ENCODE assay signal across 24 cellular contexts in the genomic region with DNA sequence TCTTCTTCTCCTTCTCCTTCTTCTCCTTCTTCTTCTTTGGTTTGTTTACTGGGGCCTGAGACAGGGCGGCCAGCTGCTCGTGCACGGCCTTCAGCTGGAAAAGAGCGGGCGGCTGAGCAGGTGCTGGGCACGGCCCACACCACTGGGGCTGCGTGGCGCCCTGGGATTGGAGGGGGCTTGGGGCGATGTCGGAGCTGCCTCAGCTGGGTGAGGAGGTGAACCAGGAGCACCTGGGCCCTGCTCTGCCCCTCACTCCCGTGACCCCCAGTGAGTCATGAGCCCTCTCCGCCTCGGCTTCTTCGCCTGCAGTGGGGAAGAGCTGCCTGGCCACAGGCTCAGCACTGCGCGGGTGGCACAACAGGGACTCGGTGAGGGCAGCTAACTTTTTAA. TPM values are rescaled to one million over a fixed set of nuclear protein-coding genes. Genes with fewer than 3 reads are reported as not detected.
DNase-seq lines count a peak whose midpoint lies in the region; ATAC-seq, FAIRE-seq and TF ChIP-seq lines count a peak whose summit lies in the region.
"Had no signal": no experiment of that assay in that cellular context is flagged by ENCODE, and none has a peak within 500 bp of the region (broad histone marks: within the 10 kb centered on the region; RNA-seq: fewer than 3 reads in every experiment).

No MANE protein-coding gene starts in this region.

- H3K27me3 Mint-ChIP-seq in endodermal cell (ENCODE audit: insufficient read depth) = no peaks in the 10 kb centered on the region
- H3K27me3 Mint-ChIP-seq: CD8-positive, alpha-beta memory T cell had no signal

- H3K9ac ChIP-seq in kidney (ENCODE audit: low read length in 2 of 2) (no peak overlapping the region), endodermal cell (ENCODE audit: extremely low read depth, low read length, poor library complexity, severe bottlenecking) (no peak overlapping the region)

- ATAC-seq in right cardiac atrium = no peak
- ATAC-seq in aorta (ENCODE audit: low FRiP score) = no peak

- POLR2A ChIA-PET in RWPE1 (lab: Yijun Ruan, JAX; ENCODE audit: low non-redundant PET) = no interaction called here

- H3K36me3 ChIP-seq in left ventricle myocardium inferior (peaks cover 86% of the 10 kb centered on the region), kidney (ENCODE audit: control insufficient read depth in 1 of 2, insufficient read depth in 2 of 2, low read length in 2 of 2) (peaks cover 16 to 31% of the 10 kb centered on the region in 2 donors), aorta (ENCODE audit: control insufficient read depth in 1 of 2, insufficient read depth in 2 of 2, low read length in 1 of 2) (peaks cover 2 to 6% of the 10 kb centered on the region in 2 donors), endodermal cell (ENCODE audit: control insufficient read depth, insufficient read depth, low read length) (peaks cover 79% of the 10 kb centered on the region)

- no peaks in the 10 kb centered on the region for H3K9me3 ChIP-seq in right cardiac atrium (ENCODE audit: control insufficient read depth, low read length)
- peaks cover 20% of the 10 kb centered on the region for H3K9me3 ChIP-seq in left ventricle myocardium inferior (replicated peaks)
- H3K9me3 ChIP-seq in kidney (ENCODE audit: control insufficient read depth in 1 of 2, low read length in 2 of 2) = no peaks in the 10 kb centered on the region
- no peaks in the 10 kb centered on the region for H3K9me3 ChIP-seq in aorta (ENCODE audit: control insufficient read depth, low read length)
- H3K9me3 ChIP-seq in endodermal cell (ENCODE audit: control insufficient read depth, low read length) = no peaks in the 10 kb centered on the region

- no peak for FAIRE-seq in kidney (lab: Jason Lieb, UNC)
- FAIRE-seq: GM19239, H1, RCC 7860 had no signal

- H3K4me1 ChIP-seq in right cardiac atrium (ENCODE audit: control insufficient read depth, insufficient read depth, low read length) (no peaks in the 10 kb centered on the region), left ventricle myocardium inferior (peaks cover 12% of the 10 kb centered on the region), kidney (ENCODE audit: control insufficient read depth in 1 of 2, insufficient read depth in 1 of 2, low read depth in 1 of 2, low read length in 2 of 2) (no peaks in the 10 kb centered on the region), aorta (ENCODE audit: control insufficient read depth in 1 of 2, insufficient read depth in 2 of 2, low read length in 2 of 2) (no peaks in the 10 kb centered on the region), endodermal cell (ENCODE audit: control insufficient read depth, insufficient read depth, low read length) (no peaks in the 10 kb centered on the region)

- no peaks in the 10 kb centered on the region for H3K9me3 Mint-ChIP-seq in endodermal cell

- DNase-seq in right cardiac atrium (peak in 2 of 3 donors; percentile 32 to 34), left ventricle myocardium inferior (no peak), RWPE1 (ENCODE audit: low spot score) (no peak), kidney (peak; percentile 49), aorta (peak; percentile 40 to 59), endodermal cell (no peak), T-helper 2 cell (no peak)
- DNase-seq: C1 segment of cervical spinal cord; Calu3; CD8-positive, alpha-beta memory T cell; DMS79 treated with DMSO at 0.1 percent for 48 hours; HCEC 1CT; KBM-7; MV-4-11; NCI-H1105 treated with DMSO at 0.1 percent for 48 hours; NCI-H146; NCI-H1930; NCI-H2107; NCI-H446; NCI-H524 treated with DMSO at 0.1 percent for 48 hours; NCI-H774 had no signal

- CTCF ChIA-PET in RWPE1 (lab: Yijun Ruan, JAX) = interaction anchor here (0.6 to 0.7 kb wide), 2 partner anchors 69 to 408 kb away, joined by 3 read pairs; no protein-coding TSS in a partner anchor

- no peaks in the 10 kb centered on the region for H3K4me1 Mint-ChIP-seq in endodermal cell

- H3K4me3 ChIP-seq in right cardiac atrium (ENCODE audit: low read length) (no peak overlapping the region), left ventricle myocardium inferior (no peak overlapping the region), kidney (ENCODE audit: low read length in 2 of 2) (no peak overlapping the region), aorta (ENCODE audit: low read length in 2 of 2) (no peak overlapping the region), endodermal cell (ENCODE audit: low read length) (no peak overlapping the region)

- TF ChIP-seq CTCF in left ventricle myocardium inferior (IDR thresholded peaks at IDR 0.05; ENCODE audit: borderline replicate concordance) = no peak
- no peak for TF ChIP-seq CTCF in RWPE1 (conservative IDR thresholded peaks at IDR 0.05; ENCODE audit: low read depth)
- no peak for TF ChIP-seq CTCF in kidney (IDR thresholded peaks at IDR 0.05; ENCODE audit: borderline replicate concordance, extremely low read depth, insufficient read depth)
- no peak for TF ChIP-seq CTCF in endodermal cell (conservative IDR thresholded peaks at IDR 0.05)

- H3K27ac ChIP-seq in right cardiac atrium (ENCODE audit: low read length) = no peak overlapping the region
- no peak overlapping the region for H3K27ac ChIP-seq in left ventricle myocardium inferior (replicated peaks)
- peak overlapping the region; percentile 13; the same call in 1 of the 2 replicates for H3K27ac ChIP-seq in RWPE1
- H3K27ac ChIP-seq in kidney (ENCODE audit: low read depth in 2 of 2, low read length in 2 of 2) = no peak overlapping the region
- no peak overlapping the region for H3K27ac ChIP-seq in aorta (ENCODE audit: low read depth in 1 of 2, low read length in 2 of 2)
- no peak overlapping the region for H3K27ac ChIP-seq in endodermal cell (ENCODE audit: low read depth, low read length)

- intact Hi-C loops in right cardiac atrium (cut with DNase I) = no loop called here
- intact Hi-C loops in left ventricle myocardium inferior (cut with micrococcal nuclease) = no loop called here
- intact Hi-C loops in kidney (cut with DNase I) = no loop called here
- intact Hi-C loops in aorta (cut with DNase I) = no loop called here

- H3K27ac Mint-ChIP-seq in endodermal cell = no peak overlapping the region
- H3K27ac Mint-ChIP-seq: CD8-positive, alpha-beta memory T cell had no signal

- H3K4me3 Mint-ChIP-seq in endodermal cell = no peak overlapping the region
- H3K4me3 Mint-ChIP-seq: CD8-positive, alpha-beta memory T cell had no signal

- H3K36me3 Mint-ChIP-seq in endodermal cell (ENCODE audit: low read depth) = peaks cover 76% of the 10 kb centered on the region

- 98% methylated on average over 17 of the region's 17 CpGs for WGBS in right cardiac atrium
- 96 to 97% methylated on average over 17 of the region's 17 CpGs for WGBS in aorta, 2 donors
- 96% methylated on average over 12 to 17 of the region's 17 CpGs for WGBS in endodermal cell (ENCODE audit: insufficient coverage in 1 of 2, insufficient read length in 1 of 2), 2 experiments

- H3K27me3 ChIP-seq in right cardiac atrium (ENCODE audit: control insufficient read depth, insufficient read depth) (no peaks in the 10 kb centered on the region), left ventricle myocardium inferior (ENCODE audit: low read depth) (no peaks in the 10 kb centered on the region), aorta (ENCODE audit: control insufficient read depth in 1 of 2, insufficient read depth in 2 of 2, low read length in 1 of 2) (no peaks in the 10 kb centered on the region), endodermal cell (ENCODE audit: control insufficient read depth, insufficient read depth, low read length, poor library complexity, severe bottlenecking) (no peaks in the 10 kb centered on the region)

RNA-seq across cellular contexts. Expression of a gene that starts 14.9 kb away (rescaled TPM):
- total RNA-seq in right cardiac atrium (10 to 100 TPM in 3 of 4 donors, 1 to 10 TPM in 1; 9.2 to 12.1 (median 11.2) TPM), left ventricle myocardium inferior (5.7 TPM), kidney (24.4 TPM), aorta (10 to 100 TPM in 1 of 2 donors, 1 to 10 TPM in 1; 8.3 to 17.3 TPM), endodermal cell (10 to 100 TPM; 19.0 to 26.5 TPM)
- polyA plus RNA-seq in right cardiac atrium (4.7 TPM), kidney (ENCODE audit: insufficient read depth, low read depth, low replicate concordance) (16.5 TPM), aorta (10 to 100 TPM in 1 of 2 donors, 1 to 10 TPM in 1; 5.8 to 13.8 TPM)
- 24.2 TPM for polyA plus RNA-seq in endodermal cell (2013, experiment 1 of 2)
- polyA plus RNA-seq in endodermal cell (2013, experiment 2 of 2) = 19.7 TPM

RNA-seq across cellular contexts. Expression of a gene that starts 27.7 kb away (rescaled TPM):
- total RNA-seq in right cardiac atrium (10 to 100 TPM; 27.4 to 37.3 (median 31.5) TPM), left ventricle myocardium inferior (24.7 TPM), kidney (46.2 TPM), aorta (10 to 100 TPM; 24.4 to 38.0 TPM), endodermal cell (100 to 1,000 TPM in 1 of 2 donors, 10 to 100 TPM in 1; 92.3 to 103 TPM)
- polyA plus RNA-seq in right cardiac atrium (13.0 TPM), kidney (ENCODE audit: insufficient read depth, low read depth, low replicate concordance) (7.7 TPM), aorta (10 to 100 TPM in 1 of 2 donors, 1 to 10 TPM in 1; 6.6 to 14.5 TPM)
- 61.9 TPM for polyA plus RNA-seq in endodermal cell (2013, experiment 1 of 2)
- polyA plus RNA-seq in endodermal cell (2013, experiment 2 of 2) = 57.3 TPM

RNA-seq across cellular contexts. Expression of a gene that starts 48.0 kb away (rescaled TPM):
- total RNA-seq in right cardiac atrium = 10 to 100 TPM in 1 of 4 donors, 1 to 10 TPM in 3; 6.3 to 11.4 (median 8.2) TPM
- 4.7 TPM for polyA plus RNA-seq in right cardiac atrium
- total RNA-seq in left ventricle myocardium inferior = 4.1 TPM
- total RNA-seq in kidney = 47.1 TPM
- polyA plus RNA-seq in kidney (ENCODE audit: insufficient read depth, low read depth, low replicate concordance) = 22.3 TPM
- total RNA-seq in aorta = 10 to 100 TPM; 12.0 to 25.4 TPM
- 10 to 100 TPM in 1 of 2 donors, 1 to 10 TPM in 1; 9.0 to 11.6 TPM for polyA plus RNA-seq in aorta
- 10 to 100 TPM; 29.8 to 35.9 TPM for total RNA-seq in endodermal cell
- polyA plus RNA-seq in endodermal cell (2013, experiment 1 of 2) = 35.5 TPM
- 31.9 TPM for polyA plus RNA-seq in endodermal cell (2013, experiment 2 of 2)

Comparison
In these comparisons a context has a peak if more than half of its experiments do, and no peak if none do; other contexts are left out.
1. DNase-seq: peak in right cardiac atrium (2 of 3), kidney (single experiment) and aorta (2 of 2); none in left ventricle myocardium inferior (single experiment), RWPE1 (single experiment), endodermal cell (single experiment) and T-helper 2 cell (0 of 5).